10 cellular contexts compared by ENCODE assay signal in the genomic region with DNA sequence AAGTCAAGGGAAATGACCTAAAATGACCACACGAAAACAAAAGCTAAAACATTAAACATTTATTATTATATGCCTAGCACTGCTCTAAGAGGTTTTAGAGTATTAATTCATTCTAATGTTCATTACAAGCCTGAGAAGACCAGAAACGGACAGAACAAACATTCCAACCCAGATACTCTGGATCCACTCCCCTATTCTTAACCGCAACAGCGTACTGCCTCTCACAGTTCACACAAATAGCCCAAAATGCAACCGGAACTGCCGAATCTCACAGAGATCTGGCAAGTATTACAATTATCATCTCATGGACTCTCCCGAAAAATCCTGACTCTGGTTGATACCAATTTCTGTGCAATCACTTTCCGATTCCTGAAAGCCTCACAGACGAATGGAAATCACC. TPM values are rescaled to one million over a fixed set of nuclear protein-coding genes. Genes with fewer than 3 reads are reported as not detected.
DNase-seq lines count a peak whose midpoint lies in the region; ATAC-seq and TF ChIP-seq lines count a peak whose summit lies in the region.
"Had no signal": no experiment of that assay in that cellular context is flagged by ENCODE, and none has a peak within 500 bp of the region (broad histone marks: within the 10 kb centered on the region; RNA-seq: fewer than 3 reads in every experiment).

No MANE protein-coding gene starts in this region.

- peaks cover 38% of the 10 kb centered on the region for H3K79me2 ChIP-seq in mammary epithelial cell (ENCODE audit: insufficient read depth, low read length)
- peaks cover 57% of the 10 kb centered on the region for H3K79me2 ChIP-seq in hepatocyte

- H3K4me1 Mint-ChIP-seq in MCF 10A (ENCODE audit: insufficient read depth, unreplicated experiment) (peaks cover 5% of the 10 kb centered on the region), WTC11 (peaks cover 12% of the 10 kb centered on the region)
- peaks cover 39% of the 10 kb centered on the region for H3K4me1 Mint-ChIP-seq in stimulated activated naive CD8-positive, alpha-beta T cell treated with anti-CD3 and anti-CD28 coated beads, Interleukin-15, amount 100 ng/mL, for 72 hours

- dilution Hi-C loops in mammary epithelial cell (cut with HindIII; ENCODE audit: low sequenced_read_pairs): loop anchor here (25.0 kb wide), 1 partner anchor 117 kb away; a partner anchor contains a TSS

- DNase-seq in MCF 10A (ENCODE audit: unreplicated experiment): no peak
- no peak for DNase-seq in mammary epithelial cell
- no peak for DNase-seq in WTC11 (ENCODE audit: low spot score)
- no peak for DNase-seq in hepatocyte (ENCODE audit: low spot score)
- DNase-seq in stimulated activated naive CD8-positive, alpha-beta T cell treated with anti-CD3 and anti-CD28 coated beads, Interleukin-15, amount 100 ng/mL, for 72 hours: no peak
- no peak for DNase-seq in globus pallidus (ENCODE audit: low spot score)
- DNase-seq in uterus: no peak
- DNase-seq in NCI-H2196 (lab: John Stamatoyannopoulos, UW; ENCODE audit: unreplicated experiment): no peak
- DNase-seq: NCI-H187, SW 1271 had no signal

- TF ChIP-seq POLR2A in uterus (IDR thresholded peaks at IDR 0.05): no peak

- H3K27me3 ChIP-seq in mammary epithelial cell (ENCODE audit: insufficient read depth, low read length): no peaks in the 10 kb centered on the region
- no peaks in the 10 kb centered on the region for H3K27me3 ChIP-seq in hepatocyte
- H3K27me3 ChIP-seq in uterus: no peaks in the 10 kb centered on the region

- H2AFZ ChIP-seq in mammary epithelial cell (ENCODE audit: low read depth, low read length): no peak overlapping the region
- no peak overlapping the region for H2AFZ ChIP-seq in hepatocyte

- ATAC-seq in WTC11: no peak
- no peak for ATAC-seq in stimulated activated naive CD8-positive, alpha-beta T cell treated with anti-CD3 and anti-CD28 coated beads, Interleukin-15, amount 100 ng/mL, for 72 hours

- no peaks in the 10 kb centered on the region for H3K9me2 ChIP-seq in hepatocyte (replicated peaks; ENCODE audit: insufficient read depth)

- H3K36me3 Mint-ChIP-seq in MCF 10A (ENCODE audit: insufficient read depth, unreplicated experiment): peaks cover 16% of the 10 kb centered on the region
- H3K36me3 Mint-ChIP-seq in WTC11: peaks cover 11% of the 10 kb centered on the region

- H4K20me1 ChIP-seq in mammary epithelial cell (ENCODE audit: insufficient read depth, low read length) (no peaks in the 10 kb centered on the region), hepatocyte (ENCODE audit: insufficient read depth, poor library complexity, severe bottlenecking) (no peaks in the 10 kb centered on the region)

- no peak overlapping the region for H3K27ac ChIP-seq in mammary epithelial cell (ENCODE audit: insufficient read depth, low read depth, low read length)
- no peak overlapping the region for H3K27ac ChIP-seq in hepatocyte
- H3K27ac ChIP-seq in uterus: no peak overlapping the region

- CTCF ChIA-PET in MCF 10A (lab: Yijun Ruan, JAX) (no interaction called here), mammary epithelial cell (lab: Charles Lee; ENCODE audit: low non-redundant PET) (no interaction called here), WTC11 (lab: Charles Lee) (no interaction called here)

- no peaks in the 10 kb centered on the region for H3K4me1 ChIP-seq in mammary epithelial cell (ENCODE audit: insufficient read depth, low read length)
- no peaks in the 10 kb centered on the region for H3K4me1 ChIP-seq in hepatocyte (ENCODE audit: insufficient read depth)
- H3K4me1 ChIP-seq in uterus: peaks cover 0 to 8% of the 10 kb centered on the region in 2 donors

- H3K27me3 Mint-ChIP-seq in MCF 10A (ENCODE audit: insufficient read depth, unreplicated experiment): no peaks in the 10 kb centered on the region
- peaks cover 19% of the 10 kb centered on the region for H3K27me3 Mint-ChIP-seq in WTC11 (ENCODE audit: low read depth)
- peaks cover 10% of the 10 kb centered on the region for H3K27me3 Mint-ChIP-seq in stimulated activated naive CD8-positive, alpha-beta T cell treated with anti-CD3 and anti-CD28 coated beads, Interleukin-15, amount 100 ng/mL, for 72 hours

- POLR2A ChIA-PET in MCF 10A (lab: Yijun Ruan, JAX): interaction anchor here (0.7 to 1.6 kb wide), 2 partner anchors 36 to 251 kb away, joined by 3 read pairs; a partner anchor contains a TSS
- POLR2A ChIA-PET in WTC11 (lab: Charles Lee): no interaction called here

- H3K36me3 ChIP-seq in mammary epithelial cell (ENCODE audit: insufficient read depth, low read length) (no peaks in the 10 kb centered on the region), hepatocyte (replicated peaks; ENCODE audit: insufficient read depth, low read depth) (no peaks in the 10 kb centered on the region), uterus (no peaks in the 10 kb centered on the region)

- H3K9me3 Mint-ChIP-seq in MCF 10A (ENCODE audit: unreplicated experiment): peaks cover 31% of the 10 kb centered on the region
- peaks cover 19% of the 10 kb centered on the region for H3K9me3 Mint-ChIP-seq in WTC11
- H3K9me3 Mint-ChIP-seq in stimulated activated naive CD8-positive, alpha-beta T cell treated with anti-CD3 and anti-CD28 coated beads, Interleukin-15, amount 100 ng/mL, for 72 hours: peaks cover 16 to 17% of the 10 kb centered on the region in 2 donors

- intact Hi-C loops in MCF 10A (cut with micrococcal nuclease) (no loop called here), mammary epithelial cell (cut with micrococcal nuclease) (loop anchor here (5.0 kb wide), 1 partner anchor 82 kb away; a partner anchor contains a TSS), uterus (cut with DNase I; ENCODE audit: low total_unique reads) (no loop called here)

- H3K9me3 ChIP-seq in mammary epithelial cell (replicated peaks; ENCODE audit: insufficient read depth, low read length) (peaks cover 2% of the 10 kb centered on the region), hepatocyte (ENCODE audit: low read depth) (peaks cover 20% of the 10 kb centered on the region), uterus (peaks cover 0 to 9% of the 10 kb centered on the region in 2 donors)

- TF ChIP-seq CTCF in MCF 10A (IDR thresholded peaks at IDR 0.05; ENCODE audit: unreplicated experiment) (no peak), mammary epithelial cell (conservative IDR thresholded peaks at IDR 0.05 in 1 of 2, IDR thresholded peaks at IDR 0.05 in 1 of 2; ENCODE audit: extremely low read depth in 1 of 2, insufficient read depth in 1 of 2, low read depth in 1 of 2, low read length in 2 of 2) (no peak), WTC11 (IDR thresholded peaks at IDR 0.05) (no peak), hepatocyte (IDR thresholded peaks at IDR 0.05; ENCODE audit: poor library complexity) (no peak), uterus (IDR thresholded peaks at IDR 0.05) (no peak)

- H3K4me3 ChIP-seq in mammary epithelial cell (replicated peaks in 1 of 3; ENCODE audit: insufficient read depth in 1 of 3, low read depth in 2 of 3, low read length in 3 of 3) (no peak overlapping the region), hepatocyte (peak overlapping the region; percentile 45), uterus (no peak overlapping the region)

- no peak overlapping the region for H3K4me2 ChIP-seq in mammary epithelial cell (ENCODE audit: insufficient read depth, low read depth, low read length)
- peak overlapping the region; percentile 84 for H3K4me2 ChIP-seq in hepatocyte

- 89% methylated on average over 9 of the region's 9 CpGs for WGBS in mammary epithelial cell (ENCODE audit: low coverage, missing lambda C conversion rate)
- 92% methylated on average over 9 of the region's 9 CpGs for WGBS in hepatocyte (ENCODE audit: low lambda C conversion rate, missing lambda C conversion rate)

- H3K9ac ChIP-seq in mammary epithelial cell (ENCODE audit: insufficient read depth, low read length): no peak overlapping the region

- H3K4me3 Mint-ChIP-seq in MCF 10A (ENCODE audit: unreplicated experiment) (peak overlapping the region; percentile 96), WTC11 (peak overlapping the region; percentile 98)
- H3K4me3 Mint-ChIP-seq in stimulated activated naive CD8-positive, alpha-beta T cell treated with anti-CD3 and anti-CD28 coated beads, Interleukin-15, amount 100 ng/mL, for 72 hours: peak overlapping the region; percentile 99 to 100

- H3K27ac Mint-ChIP-seq in MCF 10A (ENCODE audit: low read depth, unreplicated experiment) (no peak overlapping the region), WTC11 (0 out of 2 replicates have a peak overlapping the region, but pooled peaks have one; percentile 28)
- H3K27ac Mint-ChIP-seq in stimulated activated naive CD8-positive, alpha-beta T cell treated with anti-CD3 and anti-CD28 coated beads, Interleukin-15, amount 100 ng/mL, for 72 hours: no peak overlapping the region

- in situ Hi-C loops in mammary epithelial cell (cut with MboI; ENCODE audit: low sequenced_read_pairs in 2 of 2): no loop called here

- BruUV-seq in MCF 10A (replicated peaks; lab: Mats Ljungman, UMichigan): no TSS peak
- BruUV-seq in mammary epithelial cell (replicated peaks; lab: Mats Ljungman, UMichigan): no TSS peak

TF ChIP-seq in WTC11, 78 proteins besides CTCF, POLR2A, EP300 and RAD21:
- TF ChIP-seq, protein P1, sequence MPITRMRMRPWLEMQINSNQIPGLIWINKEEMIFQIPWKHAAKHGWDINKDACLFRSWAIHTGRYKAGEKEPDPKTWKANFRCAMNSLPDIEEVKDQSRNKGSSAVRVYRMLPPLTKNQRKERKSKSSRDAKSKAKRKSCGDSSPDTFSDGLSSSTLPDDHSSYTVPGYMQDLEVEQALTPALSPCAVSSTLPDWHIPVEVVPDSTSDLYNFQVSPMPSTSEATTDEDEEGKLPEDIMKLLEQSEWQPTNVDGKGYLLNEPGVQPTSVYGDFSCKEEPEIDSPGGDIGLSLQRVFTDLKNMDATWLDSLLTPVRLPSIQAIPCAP (CRISPR knock-in tag; IDR thresholded peaks at IDR 0.05): no peak

RNA-seq across cellular contexts. Expression of a gene that starts 1.4 kb away (rescaled TPM):
- total RNA-seq in MCF 10A (2022) (10.2 and 12.8 TPM in 2 replicates), mammary epithelial cell (10 to 100 TPM; 11.0 to 11.1 TPM), WTC11 (2021) (21.1 to 23.7 TPM (median 22.9 TPM) in 3 replicates), hepatocyte (11.5 and 13.4 TPM in 2 replicates), uterus (10 to 100 TPM in 2 of 4 donors, 1 to 10 TPM in 2; 8.2 to 48.3 (median 18.2) TPM)
- polyA plus RNA-seq in mammary epithelial cell (2.4 TPM), hepatocyte (3.1 and 4.7 TPM in 2 replicates)
- 62.2 TPM for polyA minus RNA-seq in mammary epithelial cell

RNA-seq across cellular contexts. Expression of a gene that starts 36.1 kb away (rescaled TPM):
- total RNA-seq in MCF 10A (2022) (9.7 and 14.0 TPM in 2 replicates), mammary epithelial cell (10 to 100 TPM; 11.7 to 14.8 TPM), WTC11 (2021) (14.5 to 20.5 TPM (median 15.9 TPM) in 3 replicates), hepatocyte (7.3 and 14.9 TPM in 2 replicates), uterus (10 to 100 TPM in 3 of 4 donors, 1 to 10 TPM in 1; 9.4 to 52.9 (median 18.5) TPM)
- polyA plus RNA-seq in mammary epithelial cell (9.9 TPM), hepatocyte (4.4 and 6.0 TPM in 2 replicates)
- polyA minus RNA-seq in mammary epithelial cell: 5.6 TPM

RNA-seq across cellular contexts. Expression of a gene that starts 57.8 kb away (rescaled TPM):
- total RNA-seq in MCF 10A (2022) (5.2 and 6.3 TPM in 2 replicates), mammary epithelial cell (1 to 10 TPM; 1.0 to 1.7 TPM), WTC11 (2021) (1.1 to 2.1 TPM (median 1.1 TPM) in 3 replicates), hepatocyte (1.6 and 1.8 TPM in 2 replicates), uterus (10 to 100 TPM in 1 of 4 donors, 1 to 10 TPM in 3; 1.0 to 18.9 (median 6.3) TPM)
- polyA plus RNA-seq in mammary epithelial cell (0.32 TPM), hepatocyte (1.1 and 1.7 TPM in 2 replicates)
- 0.72 TPM for polyA minus RNA-seq in mammary epithelial cell
